ENCODE assay signal across 26 cellular contexts in the genomic region with DNA sequence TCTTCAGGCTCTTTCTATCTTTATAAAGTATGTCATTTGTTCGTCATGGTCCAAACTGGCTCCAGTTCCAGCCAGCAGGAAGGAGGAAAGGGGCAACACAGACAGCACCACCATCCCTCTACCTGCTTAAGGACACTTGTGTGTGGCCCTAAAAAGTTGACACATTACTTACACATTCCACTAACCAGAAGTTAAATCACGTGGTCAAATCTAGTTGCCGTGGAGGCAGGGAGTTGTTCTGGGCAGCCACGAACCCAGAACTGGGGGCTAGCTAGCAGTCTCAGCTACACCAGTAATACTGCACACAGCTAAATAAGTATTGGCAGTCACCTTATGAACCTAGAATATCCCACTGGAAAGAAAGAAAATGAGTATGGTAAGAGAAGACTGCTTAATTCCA.
"Had no signal": no experiment of that assay in that cellular context is flagged by ENCODE, and none has a peak within 500 bp of the region (broad histone marks: within the 10 kb centered on the region; RNA-seq: fewer than 3 reads in every experiment).

No MANE protein-coding gene starts in this region.

- H3K4me1 Mint-ChIP-seq: activated CD4-positive, alpha-beta memory T cell treated with anti-CD3 and anti-CD28 coated beads, Interleukin-2, amount 10 ng/mL, durations not matched to agents 7 days and 5 days; activated CD4-positive, alpha-beta T cell treated with anti-CD3 and anti-CD28 coated beads for 36 hours; activated CD4-positive, alpha-beta T cell treated with anti-CD3 and anti-CD28 coated beads, Interleukin-2, amount 10 ng/mL, durations not matched to agents 7 days and 5 days; brain had no signal

- H3K36me3 Mint-ChIP-seq: activated naive CD8-positive, alpha-beta T cell; brain had no signal

- DNase-seq: activated CD4-positive, alpha-beta memory T cell treated with anti-CD3 and anti-CD28 coated beads, Interleukin-2, amount 10 ng/mL, durations not matched to agents 7 days and 5 days; activated CD4-positive, alpha-beta T cell treated with anti-CD3 and anti-CD28 coated beads for 36 hours; activated CD4-positive, alpha-beta T cell treated with anti-CD3 and anti-CD28 coated beads, Interleukin-2, amount 10 ng/mL, durations not matched to agents 7 days and 5 days; activated CD4-positive, alpha-beta T cell treated with anti-CD3 and anti-CD28 coated beads, Interleukin-2, amount 50 U/mL, for 4 hours; activated CD4-positive, CD25-positive, alpha-beta regulatory T cell; activated CD4-positive, CD25-positive, alpha-beta regulatory T cell treated with anti-CD3 and anti-CD28 coated beads, Interleukin-2, amount 50 U/mL, for 72 hours; activated CD8-positive, alpha-beta memory T cell treated with anti-CD3 and anti-CD28 coated beads, Interleukin-2, amount 50 U/mL, for 48 hours; activated effector memory CD4-positive, alpha-beta T cell treated with Interleukin-2 at 50 U/mL for 16 hours; activated gamma-delta T cell treated with Interleukin-2 at 50 U/mL for 16 hours; activated naive CD4-positive, alpha-beta T cell treated with anti-CD3 and anti-CD28 coated beads, Interleukin-2, amount 50 U/mL, for 16 hours; activated naive CD4-positive, alpha-beta T cell treated with Interleukin-2 at 50 U/mL for 16 hours; activated T-cell treated with anti-CD3 and anti-CD28 coated beads for 4 hours; activated T-cell treated with anti-CD3 and anti-CD28 coated beads, Interleukin-2, amount 50 U/mL, for 24 hours; activated T-cell treated with anti-CD3 and anti-CD28 coated beads, Interleukin-2, amount 50 U/mL, for 72 hours; central memory CD4-positive, alpha-beta T cell; cerebellar nuclear complex; colonic mucosa; effector CD8-positive, alpha-beta T cell; foreskin fibroblast; head of caudate nucleus; SW 1271; T-cell; T-helper 2 cell had no signal

- H3K4me3 Mint-ChIP-seq: activated CD4-positive, alpha-beta memory T cell treated with anti-CD3 and anti-CD28 coated beads, Interleukin-2, amount 10 ng/mL, durations not matched to agents 7 days and 5 days; activated CD4-positive, alpha-beta T cell treated with anti-CD3 and anti-CD28 coated beads for 36 hours; activated CD4-positive, alpha-beta T cell treated with anti-CD3 and anti-CD28 coated beads, Interleukin-2, amount 10 ng/mL, durations not matched to agents 7 days and 5 days; activated naive CD8-positive, alpha-beta T cell; activated T-cell treated with anti-CD3 and anti-CD28 coated beads, Interleukin-2, amount 50 U/mL, for 24 hours; activated T-cell treated with anti-CD3 and anti-CD28 coated beads, Interleukin-2, amount 50 U/mL, for 72 hours; brain; T-cell had no signal

- ATAC-seq: activated CD4-positive, alpha-beta T cell treated with anti-CD3 and anti-CD28 coated beads for 36 hours; activated T-cell treated with anti-CD3 and anti-CD28 coated beads, Interleukin-2, amount 50 U/mL, for 72 hours; esophagus mucosa; T-cell had no signal

- H3K27ac Mint-ChIP-seq: activated CD4-positive, alpha-beta memory T cell treated with anti-CD3 and anti-CD28 coated beads, Interleukin-2, amount 10 ng/mL, durations not matched to agents 7 days and 5 days; activated CD4-positive, alpha-beta T cell treated with anti-CD3 and anti-CD28 coated beads for 36 hours; activated CD4-positive, alpha-beta T cell treated with anti-CD3 and anti-CD28 coated beads, Interleukin-2, amount 10 ng/mL, durations not matched to agents 7 days and 5 days; activated naive CD8-positive, alpha-beta T cell; activated T-cell treated with anti-CD3 and anti-CD28 coated beads, Interleukin-2, amount 50 U/mL, for 24 hours; activated T-cell treated with anti-CD3 and anti-CD28 coated beads, Interleukin-2, amount 50 U/mL, for 72 hours; brain; T-cell had no signal

- H3K27me3 Mint-ChIP-seq: activated CD4-positive, alpha-beta memory T cell treated with anti-CD3 and anti-CD28 coated beads, Interleukin-2, amount 10 ng/mL, durations not matched to agents 7 days and 5 days; activated CD4-positive, alpha-beta T cell treated with anti-CD3 and anti-CD28 coated beads for 36 hours; activated CD4-positive, alpha-beta T cell treated with anti-CD3 and anti-CD28 coated beads, Interleukin-2, amount 10 ng/mL, durations not matched to agents 7 days and 5 days; activated naive CD8-positive, alpha-beta T cell; activated T-cell treated with anti-CD3 and anti-CD28 coated beads, Interleukin-2, amount 50 U/mL, for 24 hours; T-cell had no signal

- H3K9me3 Mint-ChIP-seq: activated CD4-positive, alpha-beta memory T cell treated with anti-CD3 and anti-CD28 coated beads, Interleukin-2, amount 10 ng/mL, durations not matched to agents 7 days and 5 days; activated CD4-positive, alpha-beta T cell treated with anti-CD3 and anti-CD28 coated beads, Interleukin-2, amount 10 ng/mL, durations not matched to agents 7 days and 5 days; activated T-cell treated with anti-CD3 and anti-CD28 coated beads, Interleukin-2, amount 50 U/mL, for 24 hours; activated T-cell treated with anti-CD3 and anti-CD28 coated beads, Interleukin-2, amount 50 U/mL, for 72 hours; brain; T-cell had no signal
